ENCODE assay signal across 11 cellular contexts in the genomic region with DNA sequence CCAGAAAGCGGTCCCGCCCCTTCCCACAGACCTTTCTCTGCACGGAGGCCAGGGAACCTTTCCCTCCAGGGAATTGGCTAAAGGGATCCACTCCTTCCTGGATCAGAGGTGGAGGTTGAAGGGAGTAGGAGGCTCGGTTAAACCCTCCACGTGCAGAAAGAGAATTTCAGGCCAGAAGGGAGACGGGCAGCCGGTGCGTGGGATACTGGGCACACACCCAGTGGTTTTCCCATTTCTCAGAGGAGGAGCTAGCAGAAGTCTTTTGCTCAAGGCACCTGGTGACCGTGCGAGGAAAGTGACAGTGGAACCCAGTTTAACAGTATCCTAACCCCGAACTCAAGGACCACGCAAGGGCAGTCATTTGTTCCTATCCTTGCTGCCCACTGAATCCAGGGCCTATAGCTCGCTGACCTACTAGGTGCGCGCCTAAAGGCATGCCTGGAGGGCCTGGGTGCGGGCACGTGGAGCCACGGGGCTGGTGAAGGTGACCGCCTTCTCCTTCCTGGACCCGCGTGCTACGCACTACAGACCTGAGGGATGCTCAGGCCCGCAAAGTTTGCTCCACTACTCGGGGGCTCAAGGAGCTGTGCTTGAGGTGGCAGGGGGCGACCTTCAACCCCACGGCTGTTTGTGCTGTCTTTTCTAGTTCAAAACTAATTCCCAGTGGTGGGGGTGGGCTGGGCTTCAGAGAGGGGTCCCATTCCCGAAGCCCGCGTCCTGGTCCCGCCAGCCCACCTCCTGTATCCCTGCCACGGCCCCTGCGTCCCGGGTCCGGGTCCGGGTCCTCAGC. TPM values are rescaled to one million over a fixed set of nuclear protein-coding genes. Genes with fewer than 3 reads are reported as not detected.
DNase-seq lines count a peak whose midpoint lies in the region; ATAC-seq and TF ChIP-seq lines count a peak whose summit lies in the region.
"Had no signal": no experiment of that assay in that cellular context is flagged by ENCODE, and none has a peak within 500 bp of the region (broad histone marks: within the 10 kb centered on the region; RNA-seq: fewer than 3 reads in every experiment).

No MANE protein-coding gene starts in this region.

- DNase-seq in Right ventricle myocardium inferior (ENCODE audit: missing footprints) (peak; percentile 15), right atrium auricular region (ENCODE audit: low spot score) (no peak), brain microvascular endothelial cell (no peak), memory B cell (ENCODE audit: low spot score in 2 of 2) (no peak), upper lobe of right lung (no peak), Kasumi-1 (lab: John Stamatoyannopoulos, UW) (no peak), midbrain (lab: John Stamatoyannopoulos, UW) (no peak)
- DNase-seq: HFFc6, NCI-H345 had no signal

- ATAC-seq in Right ventricle myocardium inferior (no peak), memory B cell (ENCODE audit: low read depth) (no peak), upper lobe of right lung (no peak), HG03520 (IDR thresholded peaks at IDR 0.05; ENCODE audit: unreplicated experiment) (no peak)

- H3K27ac ChIP-seq in right atrium auricular region: no peak overlapping the region
- H3K27ac ChIP-seq in brain microvascular endothelial cell: no peak overlapping the region
- no peak overlapping the region for H3K27ac ChIP-seq in upper lobe of right lung
- H3K27ac ChIP-seq: C4-2B had no signal

- peak overlapping the region; percentile 73 for H3K4me3 Mint-ChIP-seq in memory B cell
- H3K4me3 Mint-ChIP-seq: HFFc6 had no signal

- H3K4me3 ChIP-seq in right atrium auricular region (peak overlapping the region in 1 of 2 donors; percentile 29), brain microvascular endothelial cell (ENCODE audit: low read depth, low read length) (peak overlapping the region; percentile 27), upper lobe of right lung (peak overlapping the region; percentile 23)

- H3K4me1 ChIP-seq in right atrium auricular region: peaks cover 0 to 6% of the 10 kb centered on the region in 2 donors
- peaks cover 8% of the 10 kb centered on the region for H3K4me1 ChIP-seq in upper lobe of right lung

- H3K27me3 ChIP-seq in right atrium auricular region (peaks cover 3 to 8% of the 10 kb centered on the region in 2 donors), brain microvascular endothelial cell (replicated peaks) (no peaks in the 10 kb centered on the region), upper lobe of right lung (peaks cover 10% of the 10 kb centered on the region)

- H3K4me1 Mint-ChIP-seq in memory B cell: no peaks in the 10 kb centered on the region

- H3K36me3 Mint-ChIP-seq in memory B cell: no peaks in the 10 kb centered on the region

- H3K36me3 ChIP-seq in right atrium auricular region (no peaks in the 10 kb centered on the region), brain microvascular endothelial cell (replicated peaks) (no peaks in the 10 kb centered on the region), upper lobe of right lung (no peaks in the 10 kb centered on the region)

- H3K27me3 Mint-ChIP-seq in memory B cell: no peaks in the 10 kb centered on the region

- TF ChIP-seq CTCF in right atrium auricular region (IDR thresholded peaks at IDR 0.05): no peak
- no peak for TF ChIP-seq CTCF in brain microvascular endothelial cell (IDR thresholded peaks at IDR 0.05; ENCODE audit: low read depth, low read length, missing control alignments)
- no peak for TF ChIP-seq CTCF in upper lobe of right lung (IDR thresholded peaks at IDR 0.05)

- in situ Hi-C loops in brain microvascular endothelial cell (cut with HindIII; ENCODE audit: low pct_ligation_motif_present, low sequenced_read_pairs): no loop called here

- H3K9me3 ChIP-seq in right atrium auricular region (no peaks in the 10 kb centered on the region), upper lobe of right lung (no peaks in the 10 kb centered on the region)

- intact Hi-C loops in Right ventricle myocardium inferior (cut with DNase I): no loop called here
- intact Hi-C loops in upper lobe of right lung (cut with DNase I): no loop called here

- no peak overlapping the region for H3K27ac Mint-ChIP-seq in memory B cell
- H3K27ac Mint-ChIP-seq: HFFc6 had no signal

- no peaks in the 10 kb centered on the region for H3K9me3 Mint-ChIP-seq in memory B cell
- H3K9me3 Mint-ChIP-seq: HFFc6 had no signal

RNA-seq across cellular contexts. Expression of gene AFF2, which starts 0.6 kb away (rescaled TPM):
- total RNA-seq in Right ventricle myocardium inferior (0.22 TPM), right atrium auricular region (1 to 10 TPM in 1 of 2 donors, under 1 TPM in 1; 0.89 to 3.2 TPM), upper lobe of right lung (13.4 TPM)
- total RNA-seq: HFFc6 had no signal
